In the genomic region with DNA sequence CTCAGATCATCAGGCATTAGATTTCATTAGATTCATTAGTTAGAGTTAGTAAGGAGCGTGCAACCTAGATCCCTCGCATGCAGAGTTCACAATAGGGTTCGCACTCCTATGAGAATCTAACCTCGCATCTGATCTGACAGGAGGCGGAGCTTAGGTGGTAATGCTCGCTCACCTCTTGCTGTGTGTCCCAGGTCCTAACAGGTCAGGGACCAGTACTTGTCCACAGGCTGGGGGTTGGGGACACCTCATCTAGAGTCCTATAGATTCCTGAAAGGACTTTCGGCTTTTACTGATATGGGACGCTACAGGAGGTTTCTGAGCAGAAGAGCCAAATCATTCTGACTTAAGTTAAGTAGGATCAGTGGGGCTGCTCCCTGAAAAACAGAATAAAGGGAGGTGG, we compare ENCODE assay signal across 19 cellular contexts.
DNase-seq lines count a peak whose midpoint lies in the region; ATAC-seq, FAIRE-seq and TF ChIP-seq lines count a peak whose summit lies in the region.
"Had no signal": no experiment of that assay in that cellular context is flagged by ENCODE, and none has a peak within 500 bp of the region (broad histone marks: within the 10 kb centered on the region; RNA-seq: fewer than 3 reads in every experiment).

No MANE protein-coding gene starts in this region.

- CTCF ChIA-PET in WTC11 (lab: Charles Lee) = interaction anchor here (1.7 kb wide), 1 partner anchor 283 kb away, joined by 4 read pairs; no protein-coding TSS in a partner anchor

- no peak for FAIRE-seq in pancreas (lab: Jason Lieb, UNC)
- FAIRE-seq: GM12892 had no signal

- POLR2A ChIA-PET in WTC11 (lab: Charles Lee) = interaction anchor here (0.5 to 0.7 kb wide), 2 partner anchors 635 to 1035 kb away, joined by 3 to 7 read pairs; no protein-coding TSS in a partner anchor

- no peak overlapping the region for H3K4me2 ChIP-seq in osteoblast (ENCODE audit: insufficient read depth, low read length)

- no peaks in the 10 kb centered on the region for H3K9me3 Mint-ChIP-seq in WTC11
- H3K9me3 Mint-ChIP-seq: CD4-positive, CD25-positive, alpha-beta regulatory T cell; HFFc6 had no signal

- intact Hi-C loops in pancreas (cut with DNase I) = loop anchor here in 1 of 3 donors (10.0 kb wide), 1 partner anchor 414 kb away; no protein-coding TSS in a partner anchor

- H3K27me3 ChIP-seq in osteoblast (ENCODE audit: insufficient read depth, low read length) (no peaks in the 10 kb centered on the region), pancreas (no peaks in the 10 kb centered on the region)

- DNase-seq in GM12864 (ENCODE audit: low read depth) = peak; percentile 3
- DNase-seq in WTC11 (ENCODE audit: low spot score) = no peak
- peak; percentile 11 for DNase-seq in iPS-NIHi7 (ENCODE audit: extremely low spot score)
- peak; percentile 39 for DNase-seq in osteoblast (ENCODE audit: insufficient read length, low spot score, missing footprints)
- no peak for DNase-seq in NCI-H2107 treated with DMSO at 0.1 percent for 48 hours (lab: John Stamatoyannopoulos, UW; ENCODE audit: unreplicated experiment)
- no peak for DNase-seq in pancreas
- DNase-seq: C1 segment of cervical spinal cord; Calu3; CD4-positive, CD25-positive, alpha-beta regulatory T cell; COR-L47; DMS53; DMS79 treated with DMSO at 0.1 percent for 48 hours; GF-D8; GM23248; HFFc6 had no signal

- no peaks in the 10 kb centered on the region for H3K36me3 ChIP-seq in osteoblast (ENCODE audit: insufficient read depth, low read length)
- no peaks in the 10 kb centered on the region for H3K36me3 ChIP-seq in pancreas
- H3K36me3 ChIP-seq: HAP-1 had no signal

- H3K9me3 ChIP-seq in osteoblast (ENCODE audit: low read depth, low read length) = no peaks in the 10 kb centered on the region
- no peaks in the 10 kb centered on the region for H3K9me3 ChIP-seq in pancreas
- H3K9me3 ChIP-seq: HAP-1 had no signal

- H2AFZ ChIP-seq in osteoblast (ENCODE audit: low read length) = no peak overlapping the region
- H2AFZ ChIP-seq: GM23248 had no signal

- H3K27ac ChIP-seq in osteoblast (ENCODE audit: low read depth, low read length) (no peak overlapping the region), pancreas (no peak overlapping the region)
- H3K27ac ChIP-seq: GM23248 had no signal

- WGBS in pancreas, 2 donors = 89 to 93% methylated on average over 8 of the region's 8 CpGs

- H3K4me1 ChIP-seq in osteoblast (ENCODE audit: insufficient read depth, low read length) = peaks cover 3% of the 10 kb centered on the region
- no peaks in the 10 kb centered on the region for H3K4me1 ChIP-seq in pancreas
- H3K4me1 ChIP-seq: HAP-1 had no signal

- no peaks in the 10 kb centered on the region for H3K36me3 Mint-ChIP-seq in WTC11
- H3K36me3 Mint-ChIP-seq: CD4-positive, CD25-positive, alpha-beta regulatory T cell had no signal

- H4K20me1 ChIP-seq in osteoblast (ENCODE audit: insufficient read depth, low read length) = peaks cover 5% of the 10 kb centered on the region

- ATAC-seq in WTC11 = peak; percentile 73
- no peak for ATAC-seq in HG02938 (IDR thresholded peaks at IDR 0.05; ENCODE audit: unreplicated experiment)
- no peak for ATAC-seq in pancreas
- ATAC-seq in HG02798 (IDR thresholded peaks at IDR 0.05; ENCODE audit: poor library complexity, unreplicated experiment) = no peak

- no peak overlapping the region for H3K4me3 Mint-ChIP-seq in WTC11
- H3K4me3 Mint-ChIP-seq: CD4-positive, CD25-positive, alpha-beta regulatory T cell; HFFc6 had no signal

- no peaks in the 10 kb centered on the region for H3K27me3 Mint-ChIP-seq in WTC11 (ENCODE audit: low read depth)

- H3K4me1 Mint-ChIP-seq in WTC11 = peaks cover 24% of the 10 kb centered on the region

- H3K4me3 ChIP-seq in GM12864 (ENCODE audit: low read depth, low read length) (no peak overlapping the region), osteoblast (ENCODE audit: insufficient read depth, low read length) (no peak overlapping the region), pancreas (no peak overlapping the region)
- H3K4me3 ChIP-seq: GM23248, HAP-1 had no signal

- TF ChIP-seq CTCF in GM12864 (IDR thresholded peaks at IDR 0.05; ENCODE audit: low read depth, low read length, missing control alignments) = no peak
- no peak for TF ChIP-seq CTCF in WTC11 (IDR thresholded peaks at IDR 0.05)
- no peak for TF ChIP-seq CTCF in osteoblast (IDR thresholded peaks at IDR 0.05; ENCODE audit: extremely low read depth, low read depth, low read length)
- TF ChIP-seq CTCF in pancreas (IDR thresholded peaks at IDR 0.05) = no peak

- H3K79me2 ChIP-seq in osteoblast (ENCODE audit: insufficient read depth, low read length) = peaks cover 58% of the 10 kb centered on the region

- H3K27ac Mint-ChIP-seq in WTC11 = no peak overlapping the region
- H3K27ac Mint-ChIP-seq: HFFc6 had no signal

TF ChIP-seq in WTC11, 78 proteins besides CTCF, POLR2A, EP300 and RAD21:
- TF ChIP-seq IRF2 (CRISPR knock-in tag; IDR thresholded peaks at IDR 0.05; ENCODE audit: borderline replicate concordance, low read depth) (no peak), HMGA2 (CRISPR knock-in tag; IDR thresholded peaks at IDR 0.05) (no peak), ZNF317 (CRISPR knock-in tag; IDR thresholded peaks at IDR 0.05; ENCODE audit: borderline replicate concordance, low read depth) (no peak)
TF ChIP-seq in WTC11: peak in this region for 0.

Comparison
In these comparisons a context has a peak if more than half of its experiments do, and no peak if none do; other contexts are left out.
1. DNase-seq: peak in GM12864 (single experiment), iPS-NIHi7 (single experiment) and osteoblast (single experiment); none in WTC11 (single experiment), NCI-H2107 treated with DMSO at 0.1 percent for 48 hours (single experiment) and pancreas (0 of 6).